ENCODE assay signal across 1 cellular context in the genomic region with DNA sequence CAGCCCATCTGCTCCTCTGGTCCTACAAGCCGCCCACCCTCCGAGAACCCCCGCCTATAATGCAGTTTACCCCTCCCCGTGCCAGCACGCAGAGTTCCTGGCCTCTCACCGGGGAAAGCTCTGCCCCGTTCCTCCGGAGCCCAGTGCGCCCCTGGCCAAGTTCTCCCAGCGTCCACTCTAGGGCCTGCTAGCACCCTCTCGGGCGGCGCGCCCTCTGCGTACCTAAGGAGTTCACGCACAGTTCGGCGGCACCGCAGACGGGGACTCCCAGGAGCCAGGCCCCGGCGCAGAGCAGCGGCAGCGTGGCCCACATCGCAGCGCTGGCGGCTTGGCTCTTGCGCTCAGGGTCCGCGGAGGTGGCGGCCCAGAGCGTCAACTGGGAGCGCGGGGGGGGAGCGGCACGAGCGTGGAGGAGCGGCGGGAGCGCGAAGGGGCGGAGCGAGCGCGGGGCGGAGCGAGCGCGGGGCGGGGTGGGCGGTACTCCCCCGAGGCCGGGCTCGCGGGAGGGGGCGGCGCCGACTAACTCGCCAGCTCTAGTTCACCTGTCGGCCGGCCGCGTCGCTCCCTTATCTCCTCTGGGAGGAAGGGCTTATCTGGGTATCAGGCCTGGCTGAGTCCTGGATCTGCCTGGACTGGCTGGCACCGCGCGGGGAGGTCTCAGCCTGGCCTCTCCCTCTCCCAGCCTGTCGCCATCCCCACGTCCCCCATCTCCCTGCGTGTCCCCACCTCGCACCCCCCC.
TF ChIP-seq lines count a peak whose summit lies in the region.

A gene with protein sequence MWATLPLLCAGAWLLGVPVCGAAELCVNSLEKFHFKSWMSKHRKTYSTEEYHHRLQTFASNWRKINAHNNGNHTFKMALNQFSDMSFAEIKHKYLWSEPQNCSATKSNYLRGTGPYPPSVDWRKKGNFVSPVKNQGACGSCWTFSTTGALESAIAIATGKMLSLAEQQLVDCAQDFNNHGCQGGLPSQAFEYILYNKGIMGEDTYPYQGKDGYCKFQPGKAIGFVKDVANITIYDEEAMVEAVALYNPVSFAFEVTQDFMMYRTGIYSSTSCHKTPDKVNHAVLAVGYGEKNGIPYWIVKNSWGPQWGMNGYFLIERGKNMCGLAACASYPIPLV (minus strand): TSS at position 378 of the 739 bp plus-strand sequence. CDS start 65 bp downstream, at position 313.

TF ChIP-seq in HepG2, 621 proteins besides CTCF, POLR2A, EP300 and RAD21 (continued from another document and continues in another):
- TF ChIP-seq, protein P1, sequence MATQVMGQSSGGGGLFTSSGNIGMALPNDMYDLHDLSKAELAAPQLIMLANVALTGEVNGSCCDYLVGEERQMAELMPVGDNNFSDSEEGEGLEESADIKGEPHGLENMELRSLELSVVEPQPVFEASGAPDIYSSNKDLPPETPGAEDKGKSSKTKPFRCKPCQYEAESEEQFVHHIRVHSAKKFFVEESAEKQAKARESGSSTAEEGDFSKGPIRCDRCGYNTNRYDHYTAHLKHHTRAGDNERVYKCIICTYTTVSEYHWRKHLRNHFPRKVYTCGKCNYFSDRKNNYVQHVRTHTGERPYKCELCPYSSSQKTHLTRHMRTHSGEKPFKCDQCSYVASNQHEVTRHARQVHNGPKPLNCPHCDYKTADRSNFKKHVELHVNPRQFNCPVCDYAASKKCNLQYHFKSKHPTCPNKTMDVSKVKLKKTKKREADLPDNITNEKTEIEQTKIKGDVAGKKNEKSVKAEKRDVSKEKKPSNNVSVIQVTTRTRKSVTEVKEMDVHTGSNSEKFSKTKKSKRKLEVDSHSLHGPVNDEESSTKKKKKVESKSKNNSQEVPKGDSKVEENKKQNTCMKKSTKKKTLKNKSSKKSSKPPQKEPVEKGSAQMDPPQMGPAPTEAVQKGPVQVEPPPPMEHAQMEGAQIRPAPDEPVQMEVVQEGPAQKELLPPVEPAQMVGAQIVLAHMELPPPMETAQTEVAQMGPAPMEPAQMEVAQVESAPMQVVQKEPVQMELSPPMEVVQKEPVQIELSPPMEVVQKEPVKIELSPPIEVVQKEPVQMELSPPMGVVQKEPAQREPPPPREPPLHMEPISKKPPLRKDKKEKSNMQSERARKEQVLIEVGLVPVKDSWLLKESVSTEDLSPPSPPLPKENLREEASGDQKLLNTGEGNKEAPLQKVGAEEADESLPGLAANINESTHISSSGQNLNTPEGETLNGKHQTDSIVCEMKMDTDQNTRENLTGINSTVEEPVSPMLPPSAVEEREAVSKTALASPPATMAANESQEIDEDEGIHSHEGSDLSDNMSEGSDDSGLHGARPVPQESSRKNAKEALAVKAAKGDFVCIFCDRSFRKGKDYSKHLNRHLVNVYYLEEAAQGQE (IDR thresholded peaks at IDR 0.05; ENCODE audit: borderline replicate concordance in 1 of 2, low read depth in 1 of 2, low read length in 2 of 2) = 0 out of 4 replicates have a peak, but pooled peaks of 1 of the 2 experiments have one; percentile 29
- TF ChIP-seq ZNF230 (CRISPR knock-in tag; IDR thresholded peaks at IDR 0.05) (peak; percentile 75; the same call in 1 of the 2 replicates), MIER3 (CRISPR knock-in tag; IDR thresholded peaks at IDR 0.05; ENCODE audit: borderline replicate concordance) (no peak), ZNF44 (CRISPR knock-in tag; IDR thresholded peaks at IDR 0.05) (no peak), ZBTB7B (CRISPR knock-in tag; IDR thresholded peaks at IDR 0.05) (no peak), PHB2 (IDR thresholded peaks at IDR 0.05; ENCODE audit: partially characterized antibody) (no peak), ZFP1 (CRISPR knock-in tag; IDR thresholded peaks at IDR 0.05) (no peak), ZFY (CRISPR knock-in tag; IDR thresholded peaks at IDR 0.05) (peak; percentile 93), IKZF1 (IDR thresholded peaks at IDR 0.05) (no peak), MYNN (CRISPR knock-in tag; IDR thresholded peaks at IDR 0.05; ENCODE audit: low read depth) (no peak; the same call in 1 of the 2 replicates), ADNP (CRISPR knock-in tag; IDR thresholded peaks at IDR 0.05) (no peak), KLF16 (CRISPR knock-in tag; IDR thresholded peaks at IDR 0.05) (peak in 1 of 2 experiments; percentile 74; a peak in 2 of 4 replicates), CREM (IDR thresholded peaks at IDR 0.05) (no peak), CREM (CRISPR knock-in tag; IDR thresholded peaks at IDR 0.05) (no peak), ATF1 (CRISPR knock-in tag; IDR thresholded peaks at IDR 0.05) (no peak), ZNF598 (CRISPR knock-in tag; IDR thresholded peaks at IDR 0.05; ENCODE audit: borderline replicate concordance) (no peak), PRPF4 (IDR thresholded peaks at IDR 0.05; ENCODE audit: low read depth, low read length, poor library complexity, severe bottlenecking) (no peak), ZNF883 (CRISPR knock-in tag; IDR thresholded peaks at IDR 0.05; ENCODE audit: not compliant biosample characterization) (no peak), AGO1 (IDR thresholded peaks at IDR 0.05; ENCODE audit: low read depth, low read length, poor library complexity, severe bottlenecking) (peak; percentile 34), CBX1 (IDR thresholded peaks at IDR 0.05; ENCODE audit: low read depth) (no peak), HNRNPUL1 (IDR thresholded peaks at IDR 0.05; ENCODE audit: low read depth, low read length) (no peak), SYNCRIP (IDR thresholded peaks at IDR 0.05; ENCODE audit: insufficient read depth, low read depth, low read length) (no peak), ZNF552 (CRISPR knock-in tag; IDR thresholded peaks at IDR 0.05; ENCODE audit: borderline replicate concordance) (peak; percentile 59; the same call in 1 of the 2 replicates), MED13 (CRISPR knock-in tag; IDR thresholded peaks at IDR 0.05) (no peak), ETV5 (CRISPR knock-in tag; IDR thresholded peaks at IDR 0.05; ENCODE audit: borderline replicate concordance) (0 out of 2 replicates have a peak, but pooled peaks have one; percentile 11), RNF2 (conservative IDR thresholded peaks at IDR 0.05; ENCODE audit: low read depth) (peak; percentile 90), U2AF1 (optimal IDR thresholded peaks at IDR 0.05; ENCODE audit: low read depth, low read length) (no peak), ESRRA (CRISPR knock-in tag; IDR thresholded peaks at IDR 0.05; ENCODE audit: low read depth) (0 out of 2 replicates have a peak, but pooled peaks have one; percentile 45), SOX13 (IDR thresholded peaks at IDR 0.05) (no peak), SOX13 (CRISPR knock-in tag; conservative IDR thresholded peaks at IDR 0.05 in 1 of 2, IDR thresholded peaks at IDR 0.05 in 1 of 2) (peak in 1 of 2 experiments; percentile 17; a peak in 1 of 4 replicates), ZNF678 (CRISPR knock-in tag; IDR thresholded peaks at IDR 0.05) (peak; percentile 78), ZNF7 (CRISPR knock-in tag; IDR thresholded peaks at IDR 0.05) (no peak), BORCS8-MEF2B (CRISPR knock-in tag; IDR thresholded peaks at IDR 0.05) (peak; percentile 97), KLF15 (CRISPR knock-in tag; IDR thresholded peaks at IDR 0.05; ENCODE audit: borderline replicate concordance) (no peak), ZNF253 (CRISPR knock-in tag; IDR thresholded peaks at IDR 0.05; ENCODE audit: borderline replicate concordance) (no peak), PTBP1 (IDR thresholded peaks at IDR 0.05; ENCODE audit: low read depth, low read length, poor library complexity, severe bottlenecking) (no peak), SRSF1 (optimal IDR thresholded peaks at IDR 0.05; ENCODE audit: low read depth, low read length) (no peak)
- TF ChIP-seq, protein P2, sequence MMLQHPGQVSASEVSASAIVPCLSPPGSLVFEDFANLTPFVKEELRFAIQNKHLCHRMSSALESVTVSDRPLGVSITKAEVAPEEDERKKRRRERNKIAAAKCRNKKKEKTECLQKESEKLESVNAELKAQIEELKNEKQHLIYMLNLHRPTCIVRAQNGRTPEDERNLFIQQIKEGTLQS (CRISPR knock-in tag; IDR thresholded peaks at IDR 0.05) = no peak
- TF ChIP-seq, protein P3, sequence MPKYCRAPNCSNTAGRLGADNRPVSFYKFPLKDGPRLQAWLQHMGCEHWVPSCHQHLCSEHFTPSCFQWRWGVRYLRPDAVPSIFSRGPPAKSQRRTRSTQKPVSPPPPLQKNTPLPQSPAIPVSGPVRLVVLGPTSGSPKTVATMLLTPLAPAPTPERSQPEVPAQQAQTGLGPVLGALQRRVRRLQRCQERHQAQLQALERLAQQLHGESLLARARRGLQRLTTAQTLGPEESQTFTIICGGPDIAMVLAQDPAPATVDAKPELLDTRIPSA (CRISPR knock-in tag; IDR thresholded peaks at IDR 0.05; ENCODE audit: borderline replicate concordance) = 0 out of 2 replicates have a peak, but pooled peaks have one; percentile 22
- TF ChIP-seq, protein P4, sequence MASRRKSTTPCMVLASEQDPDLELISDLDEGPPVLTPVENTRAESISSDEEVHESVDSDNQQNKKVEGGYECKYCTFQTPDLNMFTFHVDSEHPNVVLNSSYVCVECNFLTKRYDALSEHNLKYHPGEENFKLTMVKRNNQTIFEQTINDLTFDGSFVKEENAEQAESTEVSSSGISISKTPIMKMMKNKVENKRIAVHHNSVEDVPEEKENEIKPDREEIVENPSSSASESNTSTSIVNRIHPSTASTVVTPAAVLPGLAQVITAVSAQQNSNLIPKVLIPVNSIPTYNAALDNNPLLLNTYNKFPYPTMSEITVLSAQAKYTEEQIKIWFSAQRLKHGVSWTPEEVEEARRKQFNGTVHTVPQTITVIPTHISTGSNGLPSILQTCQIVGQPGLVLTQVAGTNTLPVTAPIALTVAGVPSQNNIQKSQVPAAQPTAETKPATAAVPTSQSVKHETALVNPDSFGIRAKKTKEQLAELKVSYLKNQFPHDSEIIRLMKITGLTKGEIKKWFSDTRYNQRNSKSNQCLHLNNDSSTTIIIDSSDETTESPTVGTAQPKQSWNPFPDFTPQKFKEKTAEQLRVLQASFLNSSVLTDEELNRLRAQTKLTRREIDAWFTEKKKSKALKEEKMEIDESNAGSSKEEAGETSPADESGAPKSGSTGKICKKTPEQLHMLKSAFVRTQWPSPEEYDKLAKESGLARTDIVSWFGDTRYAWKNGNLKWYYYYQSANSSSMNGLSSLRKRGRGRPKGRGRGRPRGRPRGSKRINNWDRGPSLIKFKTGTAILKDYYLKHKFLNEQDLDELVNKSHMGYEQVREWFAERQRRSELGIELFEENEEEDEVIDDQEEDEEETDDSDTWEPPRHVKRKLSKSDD (CRISPR knock-in tag; IDR thresholded peaks at IDR 0.05; ENCODE audit: low read depth) = 0 out of 2 replicates have a peak, but pooled peaks have one; percentile 47
- TF ChIP-seq, protein P5, sequence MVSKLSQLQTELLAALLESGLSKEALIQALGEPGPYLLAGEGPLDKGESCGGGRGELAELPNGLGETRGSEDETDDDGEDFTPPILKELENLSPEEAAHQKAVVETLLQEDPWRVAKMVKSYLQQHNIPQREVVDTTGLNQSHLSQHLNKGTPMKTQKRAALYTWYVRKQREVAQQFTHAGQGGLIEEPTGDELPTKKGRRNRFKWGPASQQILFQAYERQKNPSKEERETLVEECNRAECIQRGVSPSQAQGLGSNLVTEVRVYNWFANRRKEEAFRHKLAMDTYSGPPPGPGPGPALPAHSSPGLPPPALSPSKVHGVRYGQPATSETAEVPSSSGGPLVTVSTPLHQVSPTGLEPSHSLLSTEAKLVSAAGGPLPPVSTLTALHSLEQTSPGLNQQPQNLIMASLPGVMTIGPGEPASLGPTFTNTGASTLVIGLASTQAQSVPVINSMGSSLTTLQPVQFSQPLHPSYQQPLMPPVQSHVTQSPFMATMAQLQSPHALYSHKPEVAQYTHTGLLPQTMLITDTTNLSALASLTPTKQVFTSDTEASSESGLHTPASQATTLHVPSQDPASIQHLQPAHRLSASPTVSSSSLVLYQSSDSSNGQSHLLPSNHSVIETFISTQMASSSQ (IDR thresholded peaks at IDR 0.05; ENCODE audit: low read depth) = no peak
- TF ChIP-seq, protein P5 (CRISPR knock-in tag; IDR thresholded peaks at IDR 0.05; ENCODE audit: borderline replicate concordance) = peak; percentile 55
- TF ChIP-seq, protein P6, sequence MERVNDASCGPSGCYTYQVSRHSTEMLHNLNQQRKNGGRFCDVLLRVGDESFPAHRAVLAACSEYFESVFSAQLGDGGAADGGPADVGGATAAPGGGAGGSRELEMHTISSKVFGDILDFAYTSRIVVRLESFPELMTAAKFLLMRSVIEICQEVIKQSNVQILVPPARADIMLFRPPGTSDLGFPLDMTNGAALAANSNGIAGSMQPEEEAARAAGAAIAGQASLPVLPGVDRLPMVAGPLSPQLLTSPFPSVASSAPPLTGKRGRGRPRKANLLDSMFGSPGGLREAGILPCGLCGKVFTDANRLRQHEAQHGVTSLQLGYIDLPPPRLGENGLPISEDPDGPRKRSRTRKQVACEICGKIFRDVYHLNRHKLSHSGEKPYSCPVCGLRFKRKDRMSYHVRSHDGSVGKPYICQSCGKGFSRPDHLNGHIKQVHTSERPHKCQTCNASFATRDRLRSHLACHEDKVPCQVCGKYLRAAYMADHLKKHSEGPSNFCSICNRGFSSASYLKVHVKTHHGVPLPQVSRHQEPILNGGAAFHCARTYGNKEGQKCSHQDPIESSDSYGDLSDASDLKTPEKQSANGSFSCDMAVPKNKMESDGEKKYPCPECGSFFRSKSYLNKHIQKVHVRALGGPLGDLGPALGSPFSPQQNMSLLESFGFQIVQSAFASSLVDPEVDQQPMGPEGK (CRISPR knock-in tag; IDR thresholded peaks at IDR 0.05) = peak; percentile 90
- TF ChIP-seq, protein P7, sequence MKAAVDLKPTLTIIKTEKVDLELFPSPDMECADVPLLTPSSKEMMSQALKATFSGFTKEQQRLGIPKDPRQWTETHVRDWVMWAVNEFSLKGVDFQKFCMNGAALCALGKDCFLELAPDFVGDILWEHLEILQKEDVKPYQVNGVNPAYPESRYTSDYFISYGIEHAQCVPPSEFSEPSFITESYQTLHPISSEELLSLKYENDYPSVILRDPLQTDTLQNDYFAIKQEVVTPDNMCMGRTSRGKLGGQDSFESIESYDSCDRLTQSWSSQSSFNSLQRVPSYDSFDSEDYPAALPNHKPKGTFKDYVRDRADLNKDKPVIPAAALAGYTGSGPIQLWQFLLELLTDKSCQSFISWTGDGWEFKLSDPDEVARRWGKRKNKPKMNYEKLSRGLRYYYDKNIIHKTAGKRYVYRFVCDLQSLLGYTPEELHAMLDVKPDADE (CRISPR knock-in tag; IDR thresholded peaks at IDR 0.05) = 0 out of 2 replicates have a peak, but pooled peaks have one; percentile 55
